ENCODE assay signal across 2 cellular contexts in the genomic region with DNA sequence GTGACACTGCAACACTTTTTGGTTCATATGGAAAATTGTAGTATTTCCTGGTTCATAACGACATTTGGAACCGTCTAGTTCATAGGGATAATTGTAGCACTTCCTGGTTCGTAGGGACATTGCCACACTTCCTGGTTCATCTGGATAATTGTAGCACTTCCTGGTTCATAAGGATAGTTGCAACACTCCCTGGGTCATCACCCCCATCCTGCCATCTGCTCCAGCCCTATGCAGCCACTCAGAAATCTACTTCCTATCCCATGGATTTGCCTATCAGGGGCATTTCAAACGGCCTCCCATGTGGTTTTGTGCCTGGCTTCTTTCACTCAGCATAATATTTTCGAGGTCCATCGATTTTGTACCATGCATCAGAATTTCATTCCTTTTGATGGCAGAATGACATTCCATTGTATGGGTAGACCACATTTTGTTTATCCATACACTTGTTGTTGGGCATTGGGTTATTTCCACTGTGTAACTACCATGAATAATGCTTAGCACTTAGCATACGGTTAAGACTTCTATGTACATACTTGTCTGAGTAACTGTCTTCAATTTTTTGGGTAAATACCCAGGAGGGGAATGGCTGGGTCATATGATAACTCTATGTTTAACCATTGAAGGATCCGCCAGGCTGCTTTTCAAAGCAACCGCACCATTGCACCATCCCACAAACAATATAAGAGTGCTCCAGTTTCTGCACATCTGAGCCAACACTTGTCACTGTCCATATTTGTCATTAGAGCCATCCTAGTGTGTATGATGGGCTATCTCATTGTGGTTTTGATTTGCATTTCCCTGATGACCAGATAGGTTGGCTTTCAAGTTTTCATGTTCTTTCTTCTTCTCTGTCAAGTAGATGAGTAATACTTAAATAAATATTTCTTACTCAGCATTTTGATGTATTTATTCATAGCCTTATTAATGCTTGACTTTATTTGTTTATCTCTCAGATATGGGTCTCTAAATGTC.
TF ChIP-seq lines count a peak whose summit lies in the region.

No MANE protein-coding gene starts in this region.

TF ChIP-seq in GM12878, 131 proteins besides CTCF, POLR2A, EP300 and RAD21 (continued from another document):
- TF ChIP-seq MLLT1 (IDR thresholded peaks at IDR 0.05), result 0 out of 2 replicates have a peak, but pooled peaks have one; percentile 58
- peak; percentile 43; the same call in 1 of the 2 replicates for TF ChIP-seq RUNX3 (IDR thresholded peaks at IDR 0.05; ENCODE audit: low read length)
- TF ChIP-seq POU2F2 (IDR thresholded peaks at IDR 0.05; ENCODE audit: borderline replicate concordance, low read depth, low read length), result peak; percentile 48; the same call in 1 of the 3 replicates

TF ChIP-seq in GM23338, 12 proteins besides CTCF, POLR2A, EP300 and RAD21 (continued from another document):
- TF ChIP-seq, protein P1, sequence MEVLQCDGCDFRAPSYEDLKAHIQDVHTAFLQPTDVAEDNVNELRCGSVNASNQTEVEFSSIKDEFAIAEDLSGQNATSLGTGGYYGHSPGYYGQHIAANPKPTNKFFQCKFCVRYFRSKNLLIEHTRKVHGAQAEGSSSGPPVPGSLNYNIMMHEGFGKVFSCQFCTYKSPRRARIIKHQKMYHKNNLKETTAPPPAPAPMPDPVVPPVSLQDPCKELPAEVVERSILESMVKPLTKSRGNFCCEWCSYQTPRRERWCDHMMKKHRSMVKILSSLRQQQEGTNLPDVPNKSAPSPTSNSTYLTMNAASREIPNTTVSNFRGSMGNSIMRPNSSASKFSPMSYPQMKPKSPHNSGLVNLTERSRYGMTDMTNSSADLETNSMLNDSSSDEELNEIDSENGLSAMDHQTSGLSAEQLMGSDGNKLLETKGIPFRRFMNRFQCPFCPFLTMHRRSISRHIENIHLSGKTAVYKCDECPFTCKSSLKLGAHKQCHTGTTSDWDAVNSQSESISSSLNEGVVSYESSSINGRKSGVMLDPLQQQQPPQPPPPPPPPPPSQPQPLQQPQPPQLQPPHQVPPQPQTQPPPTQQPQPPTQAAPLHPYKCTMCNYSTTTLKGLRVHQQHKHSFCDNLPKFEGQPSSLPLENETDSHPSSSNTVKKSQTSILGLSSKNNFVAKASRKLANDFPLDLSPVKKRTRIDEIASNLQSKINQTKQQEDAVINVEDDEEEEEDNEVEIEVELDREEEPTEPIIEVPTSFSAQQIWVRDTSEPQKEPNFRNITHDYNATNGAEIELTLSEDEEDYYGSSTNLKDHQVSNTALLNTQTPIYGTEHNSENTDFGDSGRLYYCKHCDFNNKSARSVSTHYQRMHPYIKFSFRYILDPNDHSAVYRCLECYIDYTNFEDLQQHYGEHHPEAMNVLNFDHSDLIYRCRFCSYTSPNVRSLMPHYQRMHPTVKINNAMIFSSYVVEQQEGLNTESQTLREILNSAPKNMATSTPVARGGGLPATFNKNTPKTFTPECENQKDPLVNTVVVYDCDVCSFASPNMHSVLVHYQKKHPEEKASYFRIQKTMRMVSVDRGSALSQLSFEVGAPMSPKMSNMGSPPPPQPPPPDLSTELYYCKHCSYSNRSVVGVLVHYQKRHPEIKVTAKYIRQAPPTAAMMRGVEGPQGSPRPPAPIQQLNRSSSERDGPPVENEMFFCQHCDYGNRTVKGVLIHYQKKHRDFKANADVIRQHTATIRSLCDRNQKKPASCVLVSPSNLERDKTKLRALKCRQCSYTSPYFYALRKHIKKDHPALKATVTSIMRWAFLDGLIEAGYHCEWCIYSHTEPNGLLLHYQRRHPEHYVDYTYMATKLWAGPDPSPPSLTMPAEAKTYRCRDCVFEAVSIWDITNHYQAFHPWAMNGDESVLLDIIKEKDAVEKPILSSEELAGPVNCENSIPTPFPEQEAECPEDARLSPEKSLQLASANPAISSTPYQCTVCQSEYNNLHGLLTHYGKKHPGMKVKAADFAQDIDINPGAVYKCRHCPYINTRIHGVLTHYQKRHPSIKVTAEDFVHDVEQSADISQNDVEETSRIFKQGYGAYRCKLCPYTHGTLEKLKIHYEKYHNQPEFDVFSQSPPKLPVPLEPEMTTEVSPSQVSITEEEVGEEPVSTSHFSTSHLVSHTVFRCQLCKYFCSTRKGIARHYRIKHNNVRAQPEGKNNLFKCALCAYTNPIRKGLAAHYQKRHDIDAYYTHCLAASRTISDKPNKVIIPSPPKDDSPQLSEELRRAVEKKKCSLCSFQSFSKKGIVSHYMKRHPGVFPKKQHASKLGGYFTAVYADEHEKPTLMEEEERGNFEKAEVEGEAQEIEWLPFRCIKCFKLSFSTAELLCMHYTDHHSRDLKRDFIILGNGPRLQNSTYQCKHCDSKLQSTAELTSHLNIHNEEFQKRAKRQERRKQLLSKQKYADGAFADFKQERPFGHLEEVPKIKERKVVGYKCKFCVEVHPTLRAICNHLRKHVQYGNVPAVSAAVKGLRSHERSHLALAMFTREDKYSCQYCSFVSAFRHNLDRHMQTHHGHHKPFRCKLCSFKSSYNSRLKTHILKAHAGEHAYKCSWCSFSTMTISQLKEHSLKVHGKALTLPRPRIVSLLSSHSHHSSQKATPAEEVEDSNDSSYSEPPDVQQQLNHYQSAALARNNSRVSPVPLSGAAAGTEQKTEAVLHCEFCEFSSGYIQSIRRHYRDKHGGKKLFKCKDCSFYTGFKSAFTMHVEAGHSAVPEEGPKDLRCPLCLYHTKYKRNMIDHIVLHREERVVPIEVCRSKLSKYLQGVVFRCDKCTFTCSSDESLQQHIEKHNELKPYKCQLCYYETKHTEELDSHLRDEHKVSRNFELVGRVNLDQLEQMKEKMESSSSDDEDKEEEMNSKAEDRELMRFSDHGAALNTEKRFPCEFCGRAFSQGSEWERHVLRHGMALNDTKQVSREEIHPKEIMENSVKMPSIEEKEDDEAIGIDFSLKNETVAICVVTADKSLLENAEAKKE (CRISPR knock-in tag; IDR thresholded peaks at IDR 0.05), result no peak
- TF ChIP-seq POLR2AphosphoS5 (IDR thresholded peaks at IDR 0.05; ENCODE audit: low read depth) (no peak), REST (IDR thresholded peaks at IDR 0.05; ENCODE audit: unreplicated experiment) (no peak), EZH2phosphoT487 (IDR thresholded peaks at IDR 0.05; ENCODE audit: unreplicated experiment) (no peak), JUNB (IDR thresholded peaks at IDR 0.05; ENCODE audit: unreplicated experiment) (no peak), ZNF331 (CRISPR knock-in tag; IDR thresholded peaks at IDR 0.05; ENCODE audit: low read depth) (no peak)
- TF ChIP-seq, protein P2, sequence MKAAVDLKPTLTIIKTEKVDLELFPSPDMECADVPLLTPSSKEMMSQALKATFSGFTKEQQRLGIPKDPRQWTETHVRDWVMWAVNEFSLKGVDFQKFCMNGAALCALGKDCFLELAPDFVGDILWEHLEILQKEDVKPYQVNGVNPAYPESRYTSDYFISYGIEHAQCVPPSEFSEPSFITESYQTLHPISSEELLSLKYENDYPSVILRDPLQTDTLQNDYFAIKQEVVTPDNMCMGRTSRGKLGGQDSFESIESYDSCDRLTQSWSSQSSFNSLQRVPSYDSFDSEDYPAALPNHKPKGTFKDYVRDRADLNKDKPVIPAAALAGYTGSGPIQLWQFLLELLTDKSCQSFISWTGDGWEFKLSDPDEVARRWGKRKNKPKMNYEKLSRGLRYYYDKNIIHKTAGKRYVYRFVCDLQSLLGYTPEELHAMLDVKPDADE (IDR thresholded peaks at IDR 0.05), result no peak
